ENCODE assay signal across 8 cellular contexts in genomic region chr19:50026550-50026906, GRCh38. TPM values are rescaled to one million over a fixed set of nuclear protein-coding genes. Genes with fewer than 3 reads are reported as not detected.
DNase-seq lines count a peak whose midpoint lies in the region; FAIRE-seq and TF ChIP-seq lines count a peak whose summit lies in the region.

No MANE protein-coding gene starts in this region.

- DNase-seq in A673 (ENCODE audit: low spot score): no peak
- DNase-seq in MCF 10A (ENCODE audit: unreplicated experiment): no peak
- DNase-seq in pons (ENCODE audit: low spot score): no peak
- DNase-seq in GM19239 (ENCODE audit: insufficient read length, low spot score): no peak
- DNase-seq in KBM-7: no peak
- DNase-seq in NCI-H1436 (lab: John Stamatoyannopoulos, UW): no peak

- in situ Hi-C loops in KBM-7 (cut with MboI; ENCODE audit: low pct_unique_long_range_greater_than_20kb, low sequenced_read_pairs): no loop called here

- H3K27ac ChIP-seq in A673 (ENCODE audit: low read depth, low read length, poor library complexity, severe bottlenecking) (no peak overlapping the region), HUES48 (ENCODE audit: low read depth, low read length) (no peak overlapping the region), muscle layer of colon (ENCODE audit: low read depth, low read length) (no peak overlapping the region)

- H3K9ac ChIP-seq in HUES48 (ENCODE audit: low read depth, low read length) (no peak overlapping the region), muscle layer of colon (ENCODE audit: low read length) (no peak overlapping the region)

- TF ChIP-seq CTCF in A673 (conservative IDR thresholded peaks at IDR 0.05; ENCODE audit: low read depth, low read length) (no peak), MCF 10A (IDR thresholded peaks at IDR 0.05; ENCODE audit: unreplicated experiment) (no peak)

- POLR2A ChIA-PET in A673 (lab: Charles Lee; ENCODE audit: low non-redundant PET): no interaction called here
- POLR2A ChIA-PET in MCF 10A (lab: Yijun Ruan, JAX): interaction anchor here (0.7 to 3.4 kb wide), 4 partner anchors 39 to 869 kb away, joined by 3 to 19 read pairs (median 5); partner anchors contain the start of genes ATF5, NUP62 and PTOV1

- peak overlapping the region; percentile 79 for H3K4me3 ChIP-seq in A673 (ENCODE audit: low read depth, low read length, poor library complexity, severe bottlenecking)
- H3K4me3 ChIP-seq in HUES48 (ENCODE audit: low read depth, low read length): peak overlapping the region; percentile 75; the same call in 1 of the 2 replicates
- H3K4me3 ChIP-seq in muscle layer of colon (ENCODE audit: low read depth in 1 of 2, low read length in 2 of 2): peak overlapping the region; percentile 85 to 96

- peaks cover 4% of the 10 kb centered on the region for H3K36me3 ChIP-seq in A673 (ENCODE audit: insufficient read depth, low read length, poor library complexity, severe bottlenecking)
- peaks cover 11% of the 10 kb centered on the region for H3K36me3 ChIP-seq in HUES48 (ENCODE audit: control insufficient read depth, insufficient read depth, low read length)
- H3K36me3 ChIP-seq in muscle layer of colon (ENCODE audit: insufficient read depth, low read length): peaks cover 10% of the 10 kb centered on the region

- H3K36me3 Mint-ChIP-seq in MCF 10A (ENCODE audit: insufficient read depth, unreplicated experiment): peaks cover 14% of the 10 kb centered on the region

- H3K27ac Mint-ChIP-seq in MCF 10A (ENCODE audit: low read depth, unreplicated experiment): peak overlapping the region; percentile 100

- no peak for FAIRE-seq in GM19239 (lab: Jason Lieb, UNC)

- H3K27me3 ChIP-seq in A673 (replicated peaks; ENCODE audit: insufficient read depth, low read depth, low read length, poor library complexity) (no peaks in the 10 kb centered on the region), HUES48 (ENCODE audit: control insufficient read depth, insufficient read depth, low read length) (no peaks in the 10 kb centered on the region), muscle layer of colon (ENCODE audit: control insufficient read depth in 1 of 2, insufficient read depth in 2 of 2, low read length in 2 of 2) (no peaks in the 10 kb centered on the region)

- H3K9me3 Mint-ChIP-seq in MCF 10A (ENCODE audit: unreplicated experiment): no peaks in the 10 kb centered on the region

- H3K4me1 ChIP-seq in A673 (ENCODE audit: insufficient read depth, low read length, poor library complexity, severe bottlenecking) (no peaks in the 10 kb centered on the region), HUES48 (ENCODE audit: control insufficient read depth, insufficient read depth, low read length) (0 out of 2 replicates have a peak, but pooled peaks cover 6% of the 10 kb centered on the region), muscle layer of colon (ENCODE audit: insufficient read depth, low read length) (peaks cover 24% of the 10 kb centered on the region)

- H3K4me1 Mint-ChIP-seq in MCF 10A (ENCODE audit: insufficient read depth, unreplicated experiment): peaks cover 11% of the 10 kb centered on the region

- BruUV-seq in A673 (replicated peaks; lab: Mats Ljungman, UMichigan) (no TSS peak), MCF 10A (replicated peaks; lab: Mats Ljungman, UMichigan) (no TSS peak)

- CTCF ChIA-PET in A673 (lab: Charles Lee) (no interaction called here), MCF 10A (lab: Yijun Ruan, JAX) (interaction anchor here (0.6 kb wide), 1 partner anchor 14 kb away, joined by 3 read pairs; no protein-coding TSS in a partner anchor)

- H3K9me3 ChIP-seq in A673 (ENCODE audit: low read depth, low read length, poor library complexity, severe bottlenecking) (no peaks in the 10 kb centered on the region), HUES48 (ENCODE audit: control insufficient read depth, insufficient read depth, low read length) (no peaks in the 10 kb centered on the region), muscle layer of colon (ENCODE audit: low read length) (no peaks in the 10 kb centered on the region)

- H3K4me3 Mint-ChIP-seq in MCF 10A (ENCODE audit: unreplicated experiment): peak overlapping the region; percentile 94

- intact Hi-C loops in A673 (cut with micrococcal nuclease; ENCODE audit: unreplicated experiment): no loop called here
- intact Hi-C loops in MCF 10A (cut with micrococcal nuclease): no loop called here

- no peaks in the 10 kb centered on the region for H3K27me3 Mint-ChIP-seq in MCF 10A (ENCODE audit: insufficient read depth, unreplicated experiment)

RNA-seq across cellular contexts. Expression of gene ZNF473, which starts 0.7 kb away (rescaled TPM):
- total RNA-seq in A673 (2021): 14.4 and 15.6 TPM in 2 replicates
- 9.9 and 13.4 TPM in 2 replicates for total RNA-seq in MCF 10A (2022)

RNA-seq across cellular contexts. Expression of gene VRK3, which starts 1.4 kb away (rescaled TPM):
- total RNA-seq in A673 (2021): 44.4 and 47.5 TPM in 2 replicates
- total RNA-seq in MCF 10A (2022): 24.7 and 32.8 TPM in 2 replicates
